In the genomic region with DNA sequence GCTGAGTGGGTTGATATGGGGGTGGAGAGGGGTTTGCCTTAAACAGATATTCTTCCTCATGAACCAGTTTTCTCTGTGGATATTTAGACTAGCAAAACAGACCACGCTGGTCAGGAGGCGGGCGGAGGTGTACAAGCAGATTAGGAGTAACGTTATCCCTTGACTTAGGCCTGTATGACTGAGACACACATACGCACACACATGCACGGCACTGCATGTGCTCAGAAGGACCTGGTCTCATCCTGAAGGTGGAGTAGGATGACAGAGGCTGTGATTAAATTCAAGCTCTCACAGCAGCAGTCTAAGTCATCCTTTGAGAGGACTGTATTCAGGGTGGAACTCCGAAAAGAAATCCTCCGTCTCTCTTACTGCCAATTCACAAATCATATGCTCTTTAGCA, we compare ENCODE assay signal across 16 cellular contexts.
DNase-seq lines count a peak whose midpoint lies in the region; ATAC-seq, FAIRE-seq and TF ChIP-seq lines count a peak whose summit lies in the region.
"Had no signal": no experiment of that assay in that cellular context is flagged by ENCODE, and none has a peak within 500 bp of the region (broad histone marks: within the 10 kb centered on the region; RNA-seq: fewer than 3 reads in every experiment).

No MANE protein-coding gene starts in this region.

- H3K36me3 ChIP-seq in H1 (ENCODE audit: control insufficient read depth in 2 of 4, insufficient read depth in 4 of 4, low read length in 3 of 4), result no peaks in the 10 kb centered on the region
- H3K36me3 ChIP-seq in mesenchymal stem cell (ENCODE audit: control insufficient read depth in 1 of 2, insufficient read depth in 2 of 2, low read depth in 1 of 2, low read length in 2 of 2), result peaks cover 0 to 8% of the 10 kb centered on the region in 2 experiments
- no peaks in the 10 kb centered on the region for H3K36me3 ChIP-seq in mucosa of descending colon (ENCODE audit: low read depth)
- H3K36me3 ChIP-seq: BE2C, neutrophil, spleen, uterus had no signal

- TF ChIP-seq POLR2A in H1 (IDR thresholded peaks at IDR 0.05; ENCODE audit: control extremely low read depth in 1 of 2, low read depth in 2 of 2, low read length in 2 of 2), result no peak

- POLR2A ChIA-PET in H1 (lab: Charles Lee; ENCODE audit: partially characterized antibody), result interaction anchor here (1.2 kb wide), 1 partner anchor 10 kb away, joined by 3 read pairs; no protein-coding TSS in a partner anchor

- no peak for ATAC-seq in mucosa of descending colon

- no peak overlapping the region for H2BK20ac ChIP-seq in H1 (ENCODE audit: low read length)

- no peak for TF ChIP-seq CTCF in H1 (IDR thresholded peaks at IDR 0.05; ENCODE audit: control extremely low read depth in 1 of 3, insufficient read depth in 1 of 3, low read depth in 1 of 3, low read length in 3 of 3)
- no peak for TF ChIP-seq CTCF in mucosa of descending colon (IDR thresholded peaks at IDR 0.05)

- no peak overlapping the region for H3K23ac ChIP-seq in H1 (ENCODE audit: insufficient read length)
- H3K23ac ChIP-seq in mesenchymal stem cell (ENCODE audit: low read length in 2 of 2), result no peak overlapping the region

- H2AFZ ChIP-seq in H1 (ENCODE audit: low read length) (no peak overlapping the region), mesenchymal stem cell (ENCODE audit: low read depth, low read length) (peak overlapping the region; percentile 93)

- H2BK12ac ChIP-seq in H1 (ENCODE audit: low read depth, low read length), result no peak overlapping the region
- H2BK12ac ChIP-seq in mesenchymal stem cell (ENCODE audit: low read length in 2 of 2), result peak overlapping the region in 1 of 2 experiments; percentile 49

- no peak overlapping the region for H3K56ac ChIP-seq in H1 (replicated peaks; ENCODE audit: insufficient read length, low read depth, low read length)

- CTCF ChIA-PET in H1 (lab: Charles Lee; ENCODE audit: partially characterized antibody), result interaction anchor here (0.7 to 1.8 kb wide), 3 partner anchors 9 to 293 kb away, joined by 3 to 4 read pairs (median 4); no protein-coding TSS in a partner anchor

- H3K27me3 ChIP-seq in H1 (replicated peaks in 1 of 4; ENCODE audit: control insufficient read depth in 3 of 4, extremely low read depth in 1 of 4, insufficient read depth in 3 of 4, low read length in 3 of 4), result no peaks in the 10 kb centered on the region
- peaks cover 0 to 9% of the 10 kb centered on the region in 2 experiments for H3K27me3 ChIP-seq in mesenchymal stem cell (ENCODE audit: control insufficient read depth in 1 of 2, insufficient read depth in 1 of 2, low read length in 2 of 2)
- H3K27me3 ChIP-seq: BE2C, uterus had no signal

- no peaks in the 10 kb centered on the region for H4K20me1 ChIP-seq in H1 (replicated peaks in 1 of 2; ENCODE audit: control insufficient read depth in 1 of 2, insufficient read depth in 2 of 2, low read length in 2 of 2)

- H2AK5ac ChIP-seq in H1 (ENCODE audit: low read depth, low read length) (peak overlapping the region; percentile 94), mesenchymal stem cell (ENCODE audit: low read length, severe bottlenecking) (peak overlapping the region; percentile 92)

- WGBS in H1 (ENCODE audit: extremely low coverage in 1 of 2, insufficient coverage in 1 of 2, insufficient read length in 1 of 2, insufficient replicate concordance in 2 of 2, low coverage in 1 of 2, low lambda C conversion rate in 2 of 2, missing lambda C conversion rate in 1 of 2), 2 experiments, result 67% methylated on average over 8 of the region's 8 CpGs; no CpG with 5 or more reads in 1 of the 2 experiments
- 76% methylated on average over 8 of the region's 8 CpGs for WGBS in mesenchymal stem cell

- H3K79me2 ChIP-seq in H1 (ENCODE audit: control insufficient read depth in 1 of 2, insufficient read depth in 2 of 2, low read length in 2 of 2), result no peaks in the 10 kb centered on the region

- H3K79me1 ChIP-seq in H1 (ENCODE audit: low read depth, low read length), result no peaks in the 10 kb centered on the region
- peaks cover 2% of the 10 kb centered on the region for H3K79me1 ChIP-seq in mesenchymal stem cell (replicated peaks; ENCODE audit: low read length, poor library complexity, severe bottlenecking)

- no peak overlapping the region for H3K18ac ChIP-seq in H1 (ENCODE audit: extremely low read depth, low read length)
- no peak overlapping the region for H3K18ac ChIP-seq in mesenchymal stem cell (ENCODE audit: low read depth in 1 of 2, low read length in 2 of 2)

- H2BK5ac ChIP-seq in H1 (ENCODE audit: low read depth, low read length) (no peak overlapping the region), mesenchymal stem cell (ENCODE audit: low read depth, low read length, poor library complexity, severe bottlenecking) (peak overlapping the region; percentile 68)

- H4K5ac ChIP-seq in H1 (ENCODE audit: insufficient read length, low read depth, low read length), result no peak overlapping the region

- TF ChIP-seq EP300 in H1 (IDR thresholded peaks at IDR 0.05; ENCODE audit: borderline replicate concordance in 1 of 2, low read depth in 2 of 2, low read length in 2 of 2), result no peak

- no peak overlapping the region for H4K8ac ChIP-seq in H1 (ENCODE audit: extremely low read depth, insufficient read depth, low read length)
- H4K8ac ChIP-seq in mesenchymal stem cell (ENCODE audit: low read length), result no peak overlapping the region

- intact Hi-C loops in mucosa of descending colon (cut with DNase I, micrococcal nuclease), result no loop called here

- no peak for TF ChIP-seq RAD21 in H1 (IDR thresholded peaks at IDR 0.05 in 1 of 2, conservative IDR thresholded peaks at IDR 0.05 in 1 of 2; ENCODE audit: low read depth in 2 of 2, low read length in 2 of 2)

- H2BK120ac ChIP-seq in H1 (replicated peaks; ENCODE audit: low read depth, low read length), result no peak overlapping the region
- no peak overlapping the region for H2BK120ac ChIP-seq in mesenchymal stem cell (ENCODE audit: low read depth, low read length)

- peak; percentile 28 for DNase-seq in ACHN
- DNase-seq in NCI-H2227 (lab: John Stamatoyannopoulos, UW; ENCODE audit: unreplicated experiment), result peak; percentile 48
- DNase-seq in H1 (ENCODE audit: low read depth in 1 of 2, low spot score in 2 of 2), result no peak
- DNase-seq in mesenchymal stem cell, result peak; percentile 10
- DNase-seq in midbrain (lab: John Stamatoyannopoulos, UW), result no peak
- DNase-seq in mucosa of descending colon, result no peak
- no peak for DNase-seq in stimulated activated CD4-positive, alpha-beta T cell treated with anti-CD3 and anti-CD28 coated beads, Interleukin-4, amount 100 ng/mL, for 4 hours
- DNase-seq in activated CD4-positive, alpha-beta T cell treated with anti-CD3 and anti-CD28 coated beads for 4 hours, result no peak
- DNase-seq: activated B cell treated with CpG ODN at 0.5 μM for 24 hours, BE2C, GF-D8, NCI-H1092 treated with DMSO at 0.1 percent for 48 hours, NCI-H774, spleen, uterus had no signal

- no peak for FAIRE-seq in H1 (lab: Jason Lieb, UNC)

- H3K14ac ChIP-seq in H1 (ENCODE audit: insufficient read length), result no peak overlapping the region
- H3K14ac ChIP-seq in mesenchymal stem cell (ENCODE audit: low read length in 2 of 2), result no peak overlapping the region

- no peak overlapping the region for H3K27ac ChIP-seq in H1 (ENCODE audit: low read depth, low read length)
- H3K27ac ChIP-seq in mesenchymal stem cell (ENCODE audit: low read length, poor library complexity, severe bottlenecking), result peak overlapping the region; percentile 97
- H3K27ac ChIP-seq: neutrophil, spleen, uterus had no signal

- in situ Hi-C loops in ACHN (cut with HindIII; ENCODE audit: low pct_ligation_motif_present, low pct_unique_long_range_greater_than_20kb, low sequenced_read_pairs), result no loop called here

- H3K4me2 ChIP-seq in H1 (ENCODE audit: insufficient read depth in 1 of 2, low read depth in 2 of 2, low read length in 2 of 2) (peak overlapping the region; percentile 68 to 89), mesenchymal stem cell (ENCODE audit: low read length, poor library complexity, severe bottlenecking) (peak overlapping the region; percentile 62)

- H3K23me2 ChIP-seq in H1 (ENCODE audit: low read depth, low read length), result peaks cover 2% of the 10 kb centered on the region; the same call in 1 of the 2 replicates

- H3K9ac ChIP-seq in H1 (replicated peaks in 1 of 4; ENCODE audit: extremely low read depth in 1 of 4, low read depth in 3 of 4, low read length in 3 of 4) (0 out of 7 replicates have a peak overlapping the region, but pooled peaks of 1 of the 4 experiments have one; percentile 14), mesenchymal stem cell (ENCODE audit: low read length) (peak overlapping the region; percentile 53)

- peak overlapping the region; percentile 24 to 52 (median 30); a peak in 5 of 8 replicates for H3K4me3 ChIP-seq in H1 (ENCODE audit: extremely low read depth in 1 of 4, insufficient read depth in 2 of 4, low read depth in 3 of 4, low read length in 4 of 4)
- no peak overlapping the region for H3K4me3 ChIP-seq in mesenchymal stem cell (ENCODE audit: insufficient read depth in 1 of 2, low read depth in 1 of 2, low read length in 2 of 2)
- H3K4me3 ChIP-seq in mucosa of descending colon, result no peak overlapping the region
- H3K4me3 ChIP-seq: spleen, uterus had no signal

- no peak overlapping the region for H2BK15ac ChIP-seq in H1 (ENCODE audit: low read length)
- no peak overlapping the region for H2BK15ac ChIP-seq in mesenchymal stem cell (ENCODE audit: low read depth, poor library complexity, severe bottlenecking)

- H4K91ac ChIP-seq in H1 (replicated peaks; ENCODE audit: insufficient read length, low read length) (no peak overlapping the region), mesenchymal stem cell (ENCODE audit: low read length) (no peak overlapping the region)

- no peaks in the 10 kb centered on the region for H3K9me3 ChIP-seq in H1 (ENCODE audit: insufficient read depth in 2 of 2, low read depth in 1 of 2, low read length in 1 of 2)
- no peaks in the 10 kb centered on the region for H3K9me3 ChIP-seq in mesenchymal stem cell (ENCODE audit: control insufficient read depth, low read length)
- H3K9me3 ChIP-seq in mucosa of descending colon, result no peaks in the 10 kb centered on the region
- H3K9me3 ChIP-seq: BE2C, neutrophil, spleen, uterus had no signal

- H3K4ac ChIP-seq in H1 (replicated peaks; ENCODE audit: insufficient read length, low read depth, low read length) (no peak overlapping the region), mesenchymal stem cell (ENCODE audit: low read depth in 1 of 2, low read length in 2 of 2) (peak overlapping the region in 1 of 2 experiments; percentile 58)

- peaks cover 6 to 15% (median 8%) of the 10 kb centered on the region in 4 experiments for H3K4me1 ChIP-seq in H1 (replicated peaks in 1 of 4; ENCODE audit: control insufficient read depth in 3 of 4, insufficient read depth in 4 of 4, low read length in 3 of 4)
- no peaks in the 10 kb centered on the region for H3K4me1 ChIP-seq in mesenchymal stem cell (ENCODE audit: control insufficient read depth, insufficient read depth, low read depth, low read length)
- H3K4me1 ChIP-seq in mucosa of descending colon (ENCODE audit: low read depth), result no peaks in the 10 kb centered on the region
- H3K4me1 ChIP-seq: BE2C, spleen, uterus had no signal

TF ChIP-seq in H1, 55 proteins besides CTCF, POLR2A, EP300 and RAD21:
- no peak for TF ChIP-seq YY1 (IDR thresholded peaks at IDR 0.05; ENCODE audit: low read depth, low read length)
- TF ChIP-seq CBX5 (IDR thresholded peaks at IDR 0.05; ENCODE audit: low read depth, low read length), result no peak
TF ChIP-seq in H1: peak in this region for 0.

Comparison
In these comparisons a context has a peak if more than half of its experiments do, and no peak if none do; other contexts are left out.
1. DNase-seq: peak in ACHN (single experiment), NCI-H2227 (single experiment) and mesenchymal stem cell (single experiment); none in H1 (0 of 2), midbrain (single experiment), mucosa of descending colon (0 of 3), stimulated activated CD4-positive, alpha-beta T cell treated with anti-CD3 and anti-CD28 coated beads, Interleukin-4, amount 100 ng/mL, for 4 hours (0 of 2) and activated CD4-positive, alpha-beta T cell treated with anti-CD3 and anti-CD28 coated beads for 4 hours (0 of 2).
2. H3K4me3 ChIP-seq: peak in H1 (4 of 4); none in mesenchymal stem cell (0 of 2) and mucosa of descending colon (single experiment).